Comparison of ENCODE assay signal across 8 cellular contexts in the genomic region with DNA sequence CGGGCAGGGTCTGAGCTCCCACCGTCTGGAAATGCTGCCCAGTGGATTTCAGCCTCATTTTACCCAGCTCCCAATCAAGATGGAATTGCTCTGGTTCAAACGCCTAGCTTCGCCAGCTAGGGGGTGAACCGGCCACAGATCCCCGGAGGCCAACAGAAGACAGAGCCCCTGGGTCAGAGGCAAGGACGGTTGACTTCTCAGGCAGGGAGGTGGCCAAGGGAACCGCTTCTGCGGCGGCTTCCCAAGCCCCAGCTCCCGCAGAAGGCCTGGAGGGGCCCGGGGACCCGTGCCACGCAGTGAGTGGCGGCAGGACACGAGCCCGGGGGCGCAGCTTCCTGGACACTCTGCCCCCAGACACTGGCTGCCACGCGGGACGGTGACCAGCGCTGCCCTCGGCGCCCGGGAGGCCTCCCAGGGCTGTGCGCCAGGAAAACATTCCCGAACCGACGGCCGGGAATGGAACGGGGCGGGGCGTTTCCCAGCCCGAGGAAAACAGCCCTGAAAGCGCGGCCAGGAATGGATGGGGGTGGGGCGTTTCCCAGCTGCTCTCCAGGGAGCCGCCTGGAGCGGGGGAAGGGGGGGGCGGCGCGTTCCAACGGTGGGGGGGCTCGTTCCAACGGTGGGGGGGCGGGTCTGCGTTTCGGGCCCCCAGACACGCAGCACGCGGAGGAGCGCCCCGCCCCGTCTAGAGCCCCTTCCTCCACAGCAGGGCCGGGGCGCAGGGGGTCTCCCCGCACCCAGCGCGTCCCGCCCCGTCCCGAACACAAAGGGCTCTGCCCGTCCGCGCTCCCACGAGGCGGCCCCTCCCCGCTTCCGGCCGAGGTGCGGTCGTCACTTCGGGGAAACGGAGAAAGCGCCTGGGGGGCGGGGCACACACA. TPM values are rescaled to one million over a fixed set of nuclear protein-coding genes. Genes with fewer than 3 reads are reported as not detected.
A peak's percentile ranks its signal among the peaks of the same experiment; 100 is the strongest.
DNase-seq lines count a peak whose midpoint lies in the region; ATAC-seq and TF ChIP-seq lines count a peak whose summit lies in the region.

No MANE protein-coding gene starts in this region.

- peak overlapping the region; percentile 40 for H3K4me3 ChIP-seq in Jurkat, Clone E6-1 (ENCODE audit: low read length)
- peak overlapping the region; percentile 5 for H3K4me3 ChIP-seq in astrocyte of the spinal cord (ENCODE audit: low read depth, low read length)
- H3K4me3 ChIP-seq in sigmoid colon, result peak overlapping the region; percentile 33 to 48 (median 46)

- peaks cover 0 to 45% (median 37%) of the 10 kb centered on the region in 4 donors for H3K4me1 ChIP-seq in sigmoid colon

- no peak for ATAC-seq in HG02973 (IDR thresholded peaks at IDR 0.05; ENCODE audit: unreplicated experiment)

- peak overlapping the region; percentile 98 to 100 (median 100) for H3K27ac ChIP-seq in sigmoid colon

- no peaks in the 10 kb centered on the region for H3K36me3 ChIP-seq in sigmoid colon

- 3 to 5% methylated on average over 74 to 76 of the region's 76 CpGs for WGBS in sigmoid colon, 2 donors

- in situ Hi-C loops in astrocyte of the spinal cord (cut with HindIII; ENCODE audit: low sequenced_read_pairs), result no loop called here

- DNase-seq in NCI-H2081 (lab: John Stamatoyannopoulos, UW), result peak; percentile 24 to 58
- DNase-seq in NCI-H2081 treated with DMSO at 0.1 percent for 48 hours (lab: John Stamatoyannopoulos, UW), result no peak
- DNase-seq in Jurkat, Clone E6-1 (ENCODE audit: low read depth, low spot score), result peak; percentile 72
- DNase-seq in T1000 (lab: John Stamatoyannopoulos, UW), result peak; percentile 75
- peak; percentile 98 for DNase-seq in astrocyte of the spinal cord (ENCODE audit: low read depth, low spot score)
- DNase-seq in hypothalamus (lab: John Stamatoyannopoulos, UW), result peak in 43 of 51 donors; percentile 28 to 90 (median 67)
- peak; percentile 99 for DNase-seq in sigmoid colon

- intact Hi-C loops in sigmoid colon (cut with DNase I), result loop anchor here (2.0 to 5.0 kb wide), 4 partner anchors 47 to 149 kb away; partner anchors contain the start of genes BET1L and RIC8A

- H3K9me3 ChIP-seq in sigmoid colon, result no peaks in the 10 kb centered on the region

- TF ChIP-seq EP300 in sigmoid colon (IDR thresholded peaks at IDR 0.05), result peak in 3 of 4 donors; percentile 70 to 75 (median 75)

- peaks cover 0 to 16% (median 4%) of the 10 kb centered on the region in 3 donors for H3K27me3 ChIP-seq in sigmoid colon

- TF ChIP-seq CTCF in astrocyte of the spinal cord (IDR thresholded peaks at IDR 0.05; ENCODE audit: low read depth, low read length), result no peak
- no peak for TF ChIP-seq CTCF in sigmoid colon (IDR thresholded peaks at IDR 0.05)

- TF ChIP-seq POLR2A in sigmoid colon (IDR thresholded peaks at IDR 0.05), result peak; percentile 19 to 44

RNA-seq across cellular contexts. Expression of gene B4GALNT4, which starts 13.5 kb away (rescaled TPM):
- 20.9 TPM for polyA plus RNA-seq in Jurkat, Clone E6-1 (2012; ENCODE audit: insufficient read depth, insufficient read length)
- total RNA-seq in sigmoid colon, result 1 to 10 TPM; 1.4 to 9.1 (median 2.7) TPM
- polyA plus RNA-seq in sigmoid colon, result 1 to 10 TPM in 2 of 3 donors, not detected in 1; 7.6 to 7.8 TPM

RNA-seq across cellular contexts. Expression of gene IFITM3, which starts 35.2 kb away (rescaled TPM):
- 33.0 TPM for polyA plus RNA-seq in Jurkat, Clone E6-1 (2012; ENCODE audit: insufficient read depth, insufficient read length)
- total RNA-seq in sigmoid colon, result 100 to 1,000 TPM; 278 to 463 (median 291) TPM
- 1,000 to 10,000 TPM in 1 of 3 donors, 100 to 1,000 TPM in 2; 116 to 1,104 (median 383) TPM for polyA plus RNA-seq in sigmoid colon

RNA-seq across cellular contexts. Expression of gene PKP3, which starts 38.2 kb away (rescaled TPM):
- not detected for polyA plus RNA-seq in Jurkat, Clone E6-1 (2012; ENCODE audit: insufficient read depth, insufficient read length)
- total RNA-seq in sigmoid colon, result under 1 TPM in 2 of 4 donors, not detected in 2; 0.27 to 0.71 TPM
- polyA plus RNA-seq in sigmoid colon, result 100 to 1,000 TPM in 1 of 3 donors, 10 to 100 TPM in 2; 57.1 to 140 (median 86.7) TPM

RNA-seq across cellular contexts. Expression of gene IFITM1, which starts 42.0 kb away (rescaled TPM):
- polyA plus RNA-seq in Jurkat, Clone E6-1 (2012; ENCODE audit: insufficient read depth, insufficient read length), result 63.9 TPM
- total RNA-seq in sigmoid colon, result 10 to 100 TPM; 82.4 to 94.2 (median 92.6) TPM
- 100 to 1,000 TPM in 1 of 3 donors, 10 to 100 TPM in 2; 41.2 to 580 (median 58.9) TPM for polyA plus RNA-seq in sigmoid colon

RNA-seq across cellular contexts. Expression of gene IFITM2, which starts 48.2 kb away (rescaled TPM):
- 211 TPM for polyA plus RNA-seq in Jurkat, Clone E6-1 (2012; ENCODE audit: insufficient read depth, insufficient read length)
- 100 to 1,000 TPM in 3 of 4 donors, 10 to 100 TPM in 1; 79.8 to 187 (median 141) TPM for total RNA-seq in sigmoid colon
- 100 to 1,000 TPM in 2 of 3 donors, 10 to 100 TPM in 1; 73.3 to 461 (median 164) TPM for polyA plus RNA-seq in sigmoid colon
